1 cellular context compared by ENCODE assay signal in the genomic region with DNA sequence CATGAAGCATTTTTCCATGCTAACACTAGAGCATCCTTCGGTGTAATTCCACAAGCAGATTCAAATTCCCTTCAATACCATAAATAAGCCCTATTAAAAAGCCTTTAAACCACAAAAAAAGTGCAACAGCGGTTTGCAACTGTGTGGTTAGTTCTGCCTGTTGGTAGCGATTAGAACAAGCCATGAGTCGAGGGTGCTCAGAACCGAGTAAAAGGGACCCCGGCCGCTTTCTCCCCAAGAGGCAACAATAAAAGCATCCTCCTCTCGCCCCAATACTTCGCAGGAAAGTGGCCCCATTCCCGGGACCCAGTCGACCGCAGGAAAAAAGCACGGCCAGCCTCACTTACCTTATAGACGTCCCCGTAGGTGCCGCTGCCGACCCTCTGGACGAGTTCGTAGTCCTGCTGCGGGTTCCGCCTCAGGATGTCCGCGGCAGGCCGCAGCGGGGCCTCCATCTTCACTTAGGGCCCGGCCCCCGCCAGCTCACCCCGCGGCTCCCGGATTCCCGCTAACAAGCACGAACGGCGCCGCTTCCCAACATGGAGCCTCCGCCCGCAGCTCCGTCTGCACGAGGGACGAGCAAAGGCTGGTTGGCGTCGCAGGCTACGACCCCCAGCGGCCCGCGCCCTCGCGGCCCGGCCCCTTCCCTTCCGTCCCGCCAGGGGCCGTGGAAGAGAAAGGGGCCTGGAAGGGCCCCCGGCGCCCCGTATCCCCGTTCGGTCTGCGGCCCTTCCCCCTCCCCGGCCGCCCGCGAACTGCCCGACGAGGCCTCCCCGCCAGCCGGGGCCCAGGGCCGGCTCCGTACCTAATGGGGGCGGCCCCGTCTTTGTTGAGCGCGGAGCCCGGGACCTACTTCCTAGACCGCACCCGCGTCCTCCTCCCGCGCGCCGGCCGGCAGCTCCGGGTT.
TF ChIP-seq lines count a peak whose summit lies in the region.

No MANE protein-coding gene starts in this region.

TF ChIP-seq in HepG2, 621 proteins besides CTCF, POLR2A, EP300 and RAD21 (continued from another document and continues in another):
- peak; percentile 13 for TF ChIP-seq HNRNPLL (IDR thresholded peaks at IDR 0.05; ENCODE audit: low read depth, low read length, poor library complexity, severe bottlenecking)
- TF ChIP-seq FOSL2 (CRISPR knock-in tag; IDR thresholded peaks at IDR 0.05) = peak; percentile 7; the same call in 1 of the 2 replicates
- TF ChIP-seq ZFAT (CRISPR knock-in tag; conservative IDR thresholded peaks at IDR 0.05) = 0 out of 2 replicates have a peak, but pooled peaks have one; percentile 36
- TF ChIP-seq, protein P1, sequence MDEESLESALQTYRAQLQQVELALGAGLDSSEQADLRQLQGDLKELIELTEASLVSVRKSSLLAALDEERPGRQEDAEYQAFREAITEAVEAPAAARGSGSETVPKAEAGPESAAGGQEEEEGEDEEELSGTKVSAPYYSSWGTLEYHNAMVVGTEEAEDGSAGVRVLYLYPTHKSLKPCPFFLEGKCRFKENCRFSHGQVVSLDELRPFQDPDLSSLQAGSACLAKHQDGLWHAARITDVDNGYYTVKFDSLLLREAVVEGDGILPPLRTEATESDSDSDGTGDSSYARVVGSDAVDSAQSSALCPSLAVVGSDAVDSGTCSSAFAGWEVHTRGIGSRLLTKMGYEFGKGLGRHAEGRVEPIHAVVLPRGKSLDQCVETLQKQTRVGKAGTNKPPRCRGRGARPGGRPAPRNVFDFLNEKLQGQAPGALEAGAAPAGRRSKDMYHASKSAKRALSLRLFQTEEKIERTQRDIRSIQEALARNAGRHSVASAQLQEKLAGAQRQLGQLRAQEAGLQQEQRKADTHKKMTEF (CRISPR knock-in tag; IDR thresholded peaks at IDR 0.05) = peak; percentile 44; the same call in 1 of the 2 replicates
- TF ChIP-seq, protein P2, sequence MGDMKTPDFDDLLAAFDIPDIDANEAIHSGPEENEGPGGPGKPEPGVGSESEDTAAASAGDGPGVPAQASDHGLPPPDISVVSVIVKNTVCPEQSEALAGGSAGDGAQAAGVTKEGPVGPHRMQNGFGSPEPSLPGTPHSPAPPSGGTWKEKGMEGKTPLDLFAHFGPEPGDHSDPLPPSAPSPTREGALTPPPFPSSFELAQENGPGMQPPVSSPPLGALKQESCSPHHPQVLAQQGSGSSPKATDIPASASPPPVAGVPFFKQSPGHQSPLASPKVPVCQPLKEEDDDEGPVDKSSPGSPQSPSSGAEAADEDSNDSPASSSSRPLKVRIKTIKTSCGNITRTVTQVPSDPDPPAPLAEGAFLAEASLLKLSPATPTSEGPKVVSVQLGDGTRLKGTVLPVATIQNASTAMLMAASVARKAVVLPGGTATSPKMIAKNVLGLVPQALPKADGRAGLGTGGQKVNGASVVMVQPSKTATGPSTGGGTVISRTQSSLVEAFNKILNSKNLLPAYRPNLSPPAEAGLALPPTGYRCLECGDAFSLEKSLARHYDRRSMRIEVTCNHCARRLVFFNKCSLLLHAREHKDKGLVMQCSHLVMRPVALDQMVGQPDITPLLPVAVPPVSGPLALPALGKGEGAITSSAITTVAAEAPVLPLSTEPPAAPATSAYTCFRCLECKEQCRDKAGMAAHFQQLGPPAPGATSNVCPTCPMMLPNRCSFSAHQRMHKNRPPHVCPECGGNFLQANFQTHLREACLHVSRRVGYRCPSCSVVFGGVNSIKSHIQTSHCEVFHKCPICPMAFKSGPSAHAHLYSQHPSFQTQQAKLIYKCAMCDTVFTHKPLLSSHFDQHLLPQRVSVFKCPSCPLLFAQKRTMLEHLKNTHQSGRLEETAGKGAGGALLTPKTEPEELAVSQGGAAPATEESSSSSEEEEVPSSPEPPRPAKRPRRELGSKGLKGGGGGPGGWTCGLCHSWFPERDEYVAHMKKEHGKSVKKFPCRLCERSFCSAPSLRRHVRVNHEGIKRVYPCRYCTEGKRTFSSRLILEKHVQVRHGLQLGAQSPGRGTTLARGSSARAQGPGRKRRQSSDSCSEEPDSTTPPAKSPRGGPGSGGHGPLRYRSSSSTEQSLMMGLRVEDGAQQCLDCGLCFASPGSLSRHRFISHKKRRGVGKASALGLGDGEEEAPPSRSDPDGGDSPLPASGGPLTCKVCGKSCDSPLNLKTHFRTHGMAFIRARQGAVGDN (CRISPR knock-in tag; IDR thresholded peaks at IDR 0.05) = peak; percentile 85
- TF ChIP-seq ZNF598 (CRISPR knock-in tag; IDR thresholded peaks at IDR 0.05; ENCODE audit: borderline replicate concordance) = 0 out of 2 replicates have a peak, but pooled peaks have one; percentile 51
- TF ChIP-seq, protein P3, sequence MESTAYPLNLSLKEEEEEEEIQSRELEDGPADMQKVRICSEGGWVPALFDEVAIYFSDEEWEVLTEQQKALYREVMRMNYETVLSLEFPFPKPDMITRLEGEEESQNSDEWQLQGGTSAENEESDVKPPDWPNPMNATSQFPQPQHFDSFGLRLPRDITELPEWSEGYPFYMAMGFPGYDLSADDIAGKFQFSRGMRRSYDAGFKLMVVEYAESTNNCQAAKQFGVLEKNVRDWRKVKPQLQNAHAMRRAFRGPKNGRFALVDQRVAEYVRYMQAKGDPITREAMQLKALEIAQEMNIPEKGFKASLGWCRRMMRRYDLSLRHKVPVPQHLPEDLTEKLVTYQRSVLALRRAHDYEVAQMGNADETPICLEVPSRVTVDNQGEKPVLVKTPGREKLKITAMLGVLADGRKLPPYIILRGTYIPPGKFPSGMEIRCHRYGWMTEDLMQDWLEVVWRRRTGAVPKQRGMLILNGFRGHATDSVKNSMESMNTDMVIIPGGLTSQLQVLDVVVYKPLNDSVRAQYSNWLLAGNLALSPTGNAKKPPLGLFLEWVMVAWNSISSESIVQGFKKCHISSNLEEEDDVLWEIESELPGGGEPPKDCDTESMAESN (CRISPR knock-in tag; conservative IDR thresholded peaks at IDR 0.05) = peak; percentile 76; the same call in 1 of the 2 replicates
- TF ChIP-seq RBM39 (IDR thresholded peaks at IDR 0.05; ENCODE audit: low read depth, low read length, poor library complexity, severe bottlenecking) = peak; percentile 22
- TF ChIP-seq AGO2 (optimal IDR thresholded peaks at IDR 0.05; ENCODE audit: low read depth, low read length) = peak; percentile 34
- no peak for TF ChIP-seq ZNF674 (CRISPR knock-in tag; IDR thresholded peaks at IDR 0.05; ENCODE audit: low read depth)
- TF ChIP-seq, protein P4, sequence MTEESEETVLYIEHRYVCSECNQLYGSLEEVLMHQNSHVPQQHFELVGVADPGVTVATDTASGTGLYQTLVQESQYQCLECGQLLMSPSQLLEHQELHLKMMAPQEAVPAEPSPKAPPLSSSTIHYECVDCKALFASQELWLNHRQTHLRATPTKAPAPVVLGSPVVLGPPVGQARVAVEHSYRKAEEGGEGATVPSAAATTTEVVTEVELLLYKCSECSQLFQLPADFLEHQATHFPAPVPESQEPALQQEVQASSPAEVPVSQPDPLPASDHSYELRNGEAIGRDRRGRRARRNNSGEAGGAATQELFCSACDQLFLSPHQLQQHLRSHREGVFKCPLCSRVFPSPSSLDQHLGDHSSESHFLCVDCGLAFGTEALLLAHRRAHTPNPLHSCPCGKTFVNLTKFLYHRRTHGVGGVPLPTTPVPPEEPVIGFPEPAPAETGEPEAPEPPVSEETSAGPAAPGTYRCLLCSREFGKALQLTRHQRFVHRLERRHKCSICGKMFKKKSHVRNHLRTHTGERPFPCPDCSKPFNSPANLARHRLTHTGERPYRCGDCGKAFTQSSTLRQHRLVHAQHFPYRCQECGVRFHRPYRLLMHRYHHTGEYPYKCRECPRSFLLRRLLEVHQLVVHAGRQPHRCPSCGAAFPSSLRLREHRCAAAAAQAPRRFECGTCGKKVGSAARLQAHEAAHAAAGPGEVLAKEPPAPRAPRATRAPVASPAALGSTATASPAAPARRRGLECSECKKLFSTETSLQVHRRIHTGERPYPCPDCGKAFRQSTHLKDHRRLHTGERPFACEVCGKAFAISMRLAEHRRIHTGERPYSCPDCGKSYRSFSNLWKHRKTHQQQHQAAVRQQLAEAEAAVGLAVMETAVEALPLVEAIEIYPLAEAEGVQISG (CRISPR knock-in tag; IDR thresholded peaks at IDR 0.05) = peak; percentile 12; the same call in 1 of the 2 replicates
- TF ChIP-seq NCOR1 (IDR thresholded peaks at IDR 0.05; ENCODE audit: borderline replicate concordance, low read length) = no peak; the same call in 1 of the 2 replicates
- no peak for TF ChIP-seq SOX13 (IDR thresholded peaks at IDR 0.05)
- TF ChIP-seq SOX13 (CRISPR knock-in tag; conservative IDR thresholded peaks at IDR 0.05 in 1 of 2, IDR thresholded peaks at IDR 0.05 in 1 of 2) = peak in 1 of 2 experiments; percentile 17; a peak in 1 of 4 replicates
- TF ChIP-seq ZNF317 (CRISPR knock-in tag; IDR thresholded peaks at IDR 0.05) = peak; percentile 69; the same call in 1 of the 2 replicates
- TF ChIP-seq CBX1 (IDR thresholded peaks at IDR 0.05; ENCODE audit: low read depth) = no peak
- 0 out of 2 replicates have a peak, but pooled peaks have one; percentile 24 for TF ChIP-seq ZNF431 (CRISPR knock-in tag; IDR thresholded peaks at IDR 0.05; ENCODE audit: borderline replicate concordance, low read depth)
- TF ChIP-seq, protein P5, sequence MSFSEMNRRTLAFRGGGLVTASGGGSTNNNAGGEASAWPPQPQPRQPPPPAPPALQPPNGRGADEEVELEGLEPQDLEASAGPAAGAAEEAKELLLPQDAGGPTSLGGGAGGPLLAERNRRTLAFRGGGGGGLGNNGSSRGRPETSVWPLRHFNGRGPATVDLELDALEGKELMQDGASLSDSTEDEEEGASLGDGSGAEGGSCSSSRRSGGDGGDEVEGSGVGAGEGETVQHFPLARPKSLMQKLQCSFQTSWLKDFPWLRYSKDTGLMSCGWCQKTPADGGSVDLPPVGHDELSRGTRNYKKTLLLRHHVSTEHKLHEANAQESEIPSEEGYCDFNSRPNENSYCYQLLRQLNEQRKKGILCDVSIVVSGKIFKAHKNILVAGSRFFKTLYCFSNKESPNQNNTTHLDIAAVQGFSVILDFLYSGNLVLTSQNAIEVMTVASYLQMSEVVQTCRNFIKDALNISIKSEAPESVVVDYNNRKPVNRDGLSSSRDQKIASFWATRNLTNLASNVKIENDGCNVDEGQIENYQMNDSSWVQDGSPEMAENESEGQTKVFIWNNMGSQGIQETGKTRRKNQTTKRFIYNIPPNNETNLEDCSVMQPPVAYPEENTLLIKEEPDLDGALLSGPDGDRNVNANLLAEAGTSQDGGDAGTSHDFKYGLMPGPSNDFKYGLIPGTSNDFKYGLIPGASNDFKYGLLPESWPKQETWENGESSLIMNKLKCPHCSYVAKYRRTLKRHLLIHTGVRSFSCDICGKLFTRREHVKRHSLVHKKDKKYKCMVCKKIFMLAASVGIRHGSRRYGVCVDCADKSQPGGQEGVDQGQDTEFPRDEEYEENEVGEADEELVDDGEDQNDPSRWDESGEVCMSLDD (CRISPR knock-in tag; IDR thresholded peaks at IDR 0.05; ENCODE audit: borderline replicate concordance) = peak; percentile 13
- peak; percentile 69; the same call in 1 of the 2 replicates for TF ChIP-seq ZNF446 (CRISPR knock-in tag; IDR thresholded peaks at IDR 0.05)
- TF ChIP-seq, protein P6, sequence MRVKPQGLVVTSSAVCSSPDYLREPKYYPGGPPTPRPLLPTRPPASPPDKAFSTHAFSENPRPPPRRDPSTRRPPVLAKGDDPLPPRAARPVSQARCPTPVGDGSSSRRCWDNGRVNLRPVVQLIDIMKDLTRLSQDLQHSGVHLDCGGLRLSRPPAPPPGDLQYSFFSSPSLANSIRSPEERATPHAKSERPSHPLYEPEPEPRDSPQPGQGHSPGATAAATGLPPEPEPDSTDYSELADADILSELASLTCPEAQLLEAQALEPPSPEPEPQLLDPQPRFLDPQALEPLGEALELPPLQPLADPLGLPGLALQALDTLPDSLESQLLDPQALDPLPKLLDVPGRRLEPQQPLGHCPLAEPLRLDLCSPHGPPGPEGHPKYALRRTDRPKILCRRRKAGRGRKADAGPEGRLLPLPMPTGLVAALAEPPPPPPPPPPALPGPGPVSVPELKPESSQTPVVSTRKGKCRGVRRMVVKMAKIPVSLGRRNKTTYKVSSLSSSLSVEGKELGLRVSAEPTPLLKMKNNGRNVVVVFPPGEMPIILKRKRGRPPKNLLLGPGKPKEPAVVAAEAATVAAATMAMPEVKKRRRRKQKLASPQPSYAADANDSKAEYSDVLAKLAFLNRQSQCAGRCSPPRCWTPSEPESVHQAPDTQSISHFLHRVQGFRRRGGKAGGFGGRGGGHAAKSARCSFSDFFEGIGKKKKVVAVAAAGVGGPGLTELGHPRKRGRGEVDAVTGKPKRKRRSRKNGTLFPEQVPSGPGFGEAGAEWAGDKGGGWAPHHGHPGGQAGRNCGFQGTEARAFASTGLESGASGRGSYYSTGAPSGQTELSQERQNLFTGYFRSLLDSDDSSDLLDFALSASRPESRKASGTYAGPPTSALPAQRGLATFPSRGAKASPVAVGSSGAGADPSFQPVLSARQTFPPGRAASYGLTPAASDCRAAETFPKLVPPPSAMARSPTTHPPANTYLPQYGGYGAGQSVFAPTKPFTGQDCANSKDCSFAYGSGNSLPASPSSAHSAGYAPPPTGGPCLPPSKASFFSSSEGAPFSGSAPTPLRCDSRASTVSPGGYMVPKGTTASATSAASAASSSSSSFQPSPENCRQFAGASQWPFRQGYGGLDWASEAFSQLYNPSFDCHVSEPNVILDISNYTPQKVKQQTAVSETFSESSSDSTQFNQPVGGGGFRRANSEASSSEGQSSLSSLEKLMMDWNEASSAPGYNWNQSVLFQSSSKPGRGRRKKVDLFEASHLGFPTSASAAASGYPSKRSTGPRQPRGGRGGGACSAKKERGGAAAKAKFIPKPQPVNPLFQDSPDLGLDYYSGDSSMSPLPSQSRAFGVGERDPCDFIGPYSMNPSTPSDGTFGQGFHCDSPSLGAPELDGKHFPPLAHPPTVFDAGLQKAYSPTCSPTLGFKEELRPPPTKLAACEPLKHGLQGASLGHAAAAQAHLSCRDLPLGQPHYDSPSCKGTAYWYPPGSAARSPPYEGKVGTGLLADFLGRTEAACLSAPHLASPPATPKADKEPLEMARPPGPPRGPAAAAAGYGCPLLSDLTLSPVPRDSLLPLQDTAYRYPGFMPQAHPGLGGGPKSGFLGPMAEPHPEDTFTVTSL (CRISPR knock-in tag; IDR thresholded peaks at IDR 0.05; ENCODE audit: borderline replicate concordance) = peak; percentile 18; the same call in 1 of the 2 replicates
- TF ChIP-seq ZNF777 (CRISPR knock-in tag; IDR thresholded peaks at IDR 0.05) = peak; percentile 42; the same call in 1 of the 2 replicates
